8 cellular contexts compared by ENCODE assay signal in genomic region chr7:98165827-98166667, GRCh38. TPM values are rescaled to one million over a fixed set of nuclear protein-coding genes. Genes with fewer than 3 reads are reported as not detected.
DNase-seq lines count a peak whose midpoint lies in the region; ATAC-seq and TF ChIP-seq lines count a peak whose summit lies in the region.

No MANE protein-coding gene starts in this region.

- TF ChIP-seq CTCF in GM12875 (IDR thresholded peaks at IDR 0.05; ENCODE audit: borderline replicate concordance, insufficient read depth, low read depth, low read length) (peak; percentile 73), RWPE2 (IDR thresholded peaks at IDR 0.05; ENCODE audit: poor library complexity, severe bottlenecking) (peak; percentile 64), astrocyte of the spinal cord (IDR thresholded peaks at IDR 0.05; ENCODE audit: low read depth, low read length) (peak; percentile 75), kidney epithelial cell (IDR thresholded peaks at IDR 0.05; ENCODE audit: insufficient read depth, low read length, poor library complexity, severe bottlenecking) (peak; percentile 83)

- no peak overlapping the region for H3K27ac ChIP-seq in RWPE2 (ENCODE audit: poor library complexity, severe bottlenecking)

- H3K4me3 ChIP-seq in GM12875 (ENCODE audit: low read depth, low read length), result no peak overlapping the region
- H3K4me3 ChIP-seq in RWPE2 (ENCODE audit: severe bottlenecking), result no peak overlapping the region
- H3K4me3 ChIP-seq in astrocyte of the spinal cord (ENCODE audit: low read depth, low read length), result no peak overlapping the region
- no peak overlapping the region for H3K4me3 ChIP-seq in kidney epithelial cell (ENCODE audit: low read depth, low read length)

- no peaks in the 10 kb centered on the region for H3K9me3 ChIP-seq in RWPE2 (ENCODE audit: severe bottlenecking)

- no peaks in the 10 kb centered on the region; the same call in 1 of the 2 replicates for H3K36me3 ChIP-seq in RWPE2 (ENCODE audit: low read depth)
- no peaks in the 10 kb centered on the region for H3K36me3 ChIP-seq in kidney epithelial cell (ENCODE audit: control insufficient read depth, insufficient read depth, low read length)

- in situ Hi-C loops in astrocyte of the spinal cord (cut with HindIII; ENCODE audit: low sequenced_read_pairs), result no loop called here

- peaks cover 24% of the 10 kb centered on the region for H3K4me1 ChIP-seq in RWPE2 (ENCODE audit: insufficient read depth, poor library complexity, severe bottlenecking)

- ATAC-seq in HG03469 (IDR thresholded peaks at IDR 0.05; ENCODE audit: unreplicated experiment), result peak; percentile 55
- peak; percentile 29; the same call in 1 of the 3 replicates for ATAC-seq in RWPE2 (ENCODE audit: low read depth)

- no peaks in the 10 kb centered on the region for H3K27me3 ChIP-seq in RWPE2 (ENCODE audit: insufficient read depth, poor library complexity, severe bottlenecking)
- H3K27me3 ChIP-seq in kidney epithelial cell (ENCODE audit: control insufficient read depth, insufficient read depth, low read length), result no peaks in the 10 kb centered on the region

- DNase-seq in RWPE2 (ENCODE audit: low spot score), result no peak
- peak; percentile 10 for DNase-seq in astrocyte of the spinal cord (ENCODE audit: low read depth, low spot score)
- no peak for DNase-seq in kidney epithelial cell (ENCODE audit: low read depth)
- DNase-seq in stimulated activated CD4-positive, alpha-beta T cell treated with anti-CD3 and anti-CD28 coated beads, TNF-alpha, amount 100 ng/mL, for 48 hours (ENCODE audit: low read depth in 3 of 3), result peak in 2 of 3 donors; percentile 4 to 41
- no peak for DNase-seq in NCI-H1048 (lab: John Stamatoyannopoulos, UW)
- no peak for DNase-seq in HCEC 1CT

RNA-seq across cellular contexts. Expression of gene BHLHA15, which starts 45.2 kb away (rescaled TPM):
- 8.1 and 9.7 TPM in 2 replicates for total RNA-seq in kidney epithelial cell

RNA-seq across cellular contexts. Expression of gene LMTK2, which starts 59.4 kb away (rescaled TPM):
- total RNA-seq in kidney epithelial cell, result 17.9 and 21.6 TPM in 2 replicates

Comparison
In these comparisons a context has a peak if more than half of its experiments do, and no peak if none do; other contexts are left out.
1. DNase-seq: peak in astrocyte of the spinal cord (single experiment) and stimulated activated CD4-positive, alpha-beta T cell treated with anti-CD3 and anti-CD28 coated beads, TNF-alpha, amount 100 ng/mL, for 48 hours (2 of 3); none in RWPE2 (single experiment), kidney epithelial cell (single experiment), NCI-H1048 (single experiment) and HCEC 1CT (single experiment).
2. Peak in every context shown above with its lines, with median percentiles within 50 percentile points of each other: CTCF ChIP-seq.